ENCODE assay signal across 8 cellular contexts in genomic region chr1:206734499-206735142, GRCh38. TPM values are rescaled to one million over a fixed set of nuclear protein-coding genes. Genes with fewer than 3 reads are reported as not detected.
DNase-seq lines count a peak whose midpoint lies in the region; ATAC-seq and TF ChIP-seq lines count a peak whose summit lies in the region.

No MANE protein-coding gene starts in this region.

- DNase-seq in NCI-H1436 (lab: John Stamatoyannopoulos, UW) = peak; percentile 33
- DNase-seq in NCI-H1436 treated with DMSO at 0.1 percent for 48 hours (lab: John Stamatoyannopoulos, UW) = no peak
- peak; percentile 48 for DNase-seq in NCI-H1694 (lab: John Stamatoyannopoulos, UW)
- DNase-seq in activated CD4-positive, alpha-beta T cell treated with anti-CD3 and anti-CD28 coated beads, Interleukin-2, amount 50 U/mL, for 4 hours = peak; percentile 86 to 93
- peak; percentile 69 for DNase-seq in effector CD4-positive, alpha-beta T cell
- DNase-seq in naive thymus-derived CD8-positive, alpha-beta T cell = peak; percentile 64 to 88 (median 74)
- peak; percentile 62 for DNase-seq in testis

- H3K27ac Mint-ChIP-seq in naive thymus-derived CD8-positive, alpha-beta T cell = peak overlapping the region; percentile 61 to 95 (median 86)

- TF ChIP-seq CTCF in testis (IDR thresholded peaks at IDR 0.05) = peak; percentile 59 to 71 (median 69)

- H3K4me3 Mint-ChIP-seq in naive thymus-derived CD8-positive, alpha-beta T cell = peak overlapping the region in 5 of 10 donors; percentile 5 to 60 (median 26)

- no peaks in the 10 kb centered on the region for H3K27me3 Mint-ChIP-seq in naive thymus-derived CD8-positive, alpha-beta T cell

- no peak overlapping the region for H3K27ac ChIP-seq in testis

- no peaks in the 10 kb centered on the region for H3K9me3 Mint-ChIP-seq in naive thymus-derived CD8-positive, alpha-beta T cell

- no peaks in the 10 kb centered on the region for H3K36me3 ChIP-seq in testis (ENCODE audit: low read depth, missing control alignments)

- no peaks in the 10 kb centered on the region for H3K27me3 ChIP-seq in testis

- 70 to 83% methylated on average over 8 to 9 of the region's 9 CpGs for WGBS in testis, 2 donors

- POLR2A ChIA-PET in naive thymus-derived CD8-positive, alpha-beta T cell (lab: Charles Lee) = interaction anchor here (1.1 to 4.3 kb wide), 18 partner anchors 9 to 199 kb away, joined by 3 to 65 read pairs (median 4); partner anchors contain the start of genes FCMR and IL10

- H3K4me1 ChIP-seq in testis = peaks cover 19% of the 10 kb centered on the region

- TF ChIP-seq POLR2A in testis (IDR thresholded peaks at IDR 0.05) = no peak

- no peak overlapping the region for H3K4me3 ChIP-seq in testis

- ATAC-seq in naive thymus-derived CD8-positive, alpha-beta T cell = peak; percentile 55 to 75
- no peak for ATAC-seq in GM19328 (IDR thresholded peaks at IDR 0.05; ENCODE audit: unreplicated experiment)

- peaks cover 39 to 61% (median 56%) of the 10 kb centered on the region in 4 donors for H3K4me1 Mint-ChIP-seq in naive thymus-derived CD8-positive, alpha-beta T cell

- no peaks in the 10 kb centered on the region for H3K9me3 ChIP-seq in testis

- intact Hi-C loops in testis (cut with DNase I; ENCODE audit: low total_unique reads) = loop anchor here (5.0 kb wide), 1 partner anchor 178 kb away; no protein-coding TSS in a partner anchor

- H3K36me3 Mint-ChIP-seq in naive thymus-derived CD8-positive, alpha-beta T cell = peaks cover 0 to 37% (median 12%) of the 10 kb centered on the region in 3 donors

RNA-seq across cellular contexts. Expression of gene IL19, which starts 36.0 kb away (rescaled TPM):
- not detected for total RNA-seq in naive thymus-derived CD8-positive, alpha-beta T cell
- polyA plus RNA-seq in naive thymus-derived CD8-positive, alpha-beta T cell = not detected
- not detected for total RNA-seq in testis
- polyA plus RNA-seq in testis (ENCODE audit: insufficient read depth, low read depth, low replicate concordance) = 0.37 TPM

RNA-seq across cellular contexts. Expression of gene IL10, which starts 37.7 kb away (rescaled TPM):
- total RNA-seq in naive thymus-derived CD8-positive, alpha-beta T cell = not detected
- polyA plus RNA-seq in naive thymus-derived CD8-positive, alpha-beta T cell = not detected
- 1 to 10 TPM; 1.4 to 1.7 TPM for total RNA-seq in testis
- polyA plus RNA-seq in testis (ENCODE audit: insufficient read depth, low read depth, low replicate concordance) = 3.5 TPM

RNA-seq across cellular contexts. Expression of gene MAPKAPK2, which starts 49.9 kb away (rescaled TPM):
- 10 to 100 TPM; 52.2 to 55.8 TPM for total RNA-seq in naive thymus-derived CD8-positive, alpha-beta T cell
- 1 to 10 TPM; 1.3 to 2.5 (median 1.6) TPM for polyA plus RNA-seq in naive thymus-derived CD8-positive, alpha-beta T cell
- total RNA-seq in testis = 10 to 100 TPM; 66.3 to 69.1 TPM
- polyA plus RNA-seq in testis (ENCODE audit: insufficient read depth, low read depth, low replicate concordance) = 76.5 TPM
